In genomic region chr2:207869784-207870778, GRCh38 we compare ENCODE assay signal across 1 cellular context.
A peak's percentile ranks its signal among the peaks of the same experiment; 100 is the strongest.
TF ChIP-seq lines count a peak whose summit lies in the region.

No MANE protein-coding gene starts in this region.

TF ChIP-seq in A549, 52 proteins besides CTCF, POLR2A, EP300 and RAD21 (continued from another document):
- 0 out of 3 replicates have a peak, but pooled peaks have one; percentile 8 for TF ChIP-seq SMC3 (IDR thresholded peaks at IDR 0.05)
- TF ChIP-seq KDM1A (IDR thresholded peaks at IDR 0.05; ENCODE audit: low read depth), result no peak
- no peak for TF ChIP-seq ZC3H11A (IDR thresholded peaks at IDR 0.05)
- no peak for TF ChIP-seq BHLHE40 (IDR thresholded peaks at IDR 0.05; ENCODE audit: low read depth, low read length)
- no peak for TF ChIP-seq ZFP36 (IDR thresholded peaks at IDR 0.05; ENCODE audit: borderline replicate concordance, partially characterized antibody)
